ENCODE assay signal across 34 cellular contexts in the genomic region with DNA sequence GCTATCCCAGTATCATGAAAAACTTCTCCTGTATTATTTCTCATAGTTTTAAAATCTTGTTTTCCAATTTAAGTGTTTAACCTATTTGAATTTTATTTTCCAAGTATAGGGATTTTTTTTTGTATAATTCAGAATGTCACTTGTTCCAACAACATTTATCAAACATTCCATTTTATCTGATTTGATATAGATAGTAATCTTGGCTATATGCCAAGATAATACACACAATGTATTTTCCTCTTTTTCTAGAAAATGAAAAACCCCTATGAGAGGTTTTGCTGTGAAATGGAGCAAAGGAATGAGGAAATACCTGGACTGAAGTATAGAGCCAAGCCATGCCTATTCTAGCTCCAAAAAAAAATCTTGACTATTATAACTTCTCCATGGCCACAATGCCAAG.
"Had no signal": no experiment of that assay in that cellular context is flagged by ENCODE, and none has a peak within 500 bp of the region (broad histone marks: within the 10 kb centered on the region; RNA-seq: fewer than 3 reads in every experiment).

No MANE protein-coding gene starts in this region.

- H3K27me3 ChIP-seq: MG63 had no signal

- H3K9ac ChIP-seq: KMS-11 had no signal

- H3K36me3 ChIP-seq: MG63 had no signal

- H3K9me3 ChIP-seq: MG63 had no signal

- H3K4me3 ChIP-seq: MG63 had no signal

- H3K27ac ChIP-seq: KMS-11 had no signal

- H3K4me2 ChIP-seq: KMS-11 had no signal

- DNase-seq: Karpas-422, Kasumi-1, MG63, MM.1S, MV-4-11, NCI-H1048, NCI-H1092, NCI-H1092 treated with DMSO at 0.1 percent for 48 hours, NCI-H1105, NCI-H1105 treated with DMSO at 0.1 percent for 48 hours, NCI-H1417, NCI-H1417 treated with DMSO at 0.1 percent for 48 hours, NCI-H1436, NCI-H1436 treated with DMSO at 0.1 percent for 48 hours, NCI-H146, NCI-H1694, NCI-H1694 treated with DMSO at 0.1 percent for 48 hours, NCI-H187, NCI-H187 treated with DMSO at 0.1 percent for 48 hours, NCI-H1930, NCI-H2029, NCI-H2029 treated with DMSO at 0.1 percent for 48 hours, NCI-H2081, NCI-H2081 treated with DMSO at 0.1 percent for 48 hours, NCI-H2107, NCI-H2171, NCI-H2171 treated with DMSO at 0.1 percent for 48 hours, NCI-H2227 treated with DMSO at 0.1 percent for 48 hours, NCI-H226, NCI-H345, NCI-H446, NCI-H446 treated with DMSO at 0.1 percent for 48 hours, NCI-H510A had no signal
